In genomic region chr11:69037074-69037473, GRCh38 we compare ENCODE assay signal across 33 cellular contexts. TPM values are rescaled to one million over a fixed set of nuclear protein-coding genes. Genes with fewer than 3 reads are reported as not detected.
"Had no signal": no experiment of that assay in that cellular context is flagged by ENCODE, and none has a peak within 500 bp of the region (broad histone marks: within the 10 kb centered on the region; RNA-seq: fewer than 3 reads in every experiment).

No MANE protein-coding gene starts in this region.

- H3K27ac Mint-ChIP-seq: memory B cell; naive thymus-derived CD4-positive, alpha-beta T cell; natural killer cell treated with Interleukin-12 subunit alpha and Interleukin-12 subunit beta and Interleukin-15 and Interleukin-18, amount 100 ng/mL, for 72 hours; stimulated activated effector memory CD8-positive, alpha-beta T cell treated with anti-CD3 and anti-CD28 coated beads, Interleukin-12 subunit alpha, Interleukin-12 subunit beta, amount 100 ng/mL, for 72 hours; stimulated activated naive CD8-positive, alpha-beta T cell treated with anti-CD3 and anti-CD28 coated beads, Interleukin-15, Interleukin-2, amounts not matched to agents 100 ng/mL and 50 ng/mL, for 24 hours had no signal

- H3K4me3 ChIP-seq: hepatocyte, left ventricle myocardium inferior, mucosa of descending colon, pancreas, prostate gland, spleen, suprapubic skin, thoracic aorta, tibial artery, uterus had no signal

- H3K9me3 ChIP-seq: left ventricle myocardium inferior, mucosa of descending colon, pancreas, prostate gland, spleen, suprapubic skin, thoracic aorta, tibial artery, uterus had no signal

- H3K4me1 ChIP-seq: pancreas, prostate gland, suprapubic skin, uterus had no signal

- H3K4me2 ChIP-seq: hepatocyte had no signal

- H3K4me3 Mint-ChIP-seq: memory B cell; naive thymus-derived CD4-positive, alpha-beta T cell; natural killer cell treated with Interleukin-12 subunit alpha and Interleukin-12 subunit beta and Interleukin-15 and Interleukin-18, amount 100 ng/mL, for 72 hours; stimulated activated effector memory CD8-positive, alpha-beta T cell treated with anti-CD3 and anti-CD28 coated beads, Interleukin-12 subunit alpha, Interleukin-12 subunit beta, amount 100 ng/mL, for 72 hours; stimulated activated naive CD8-positive, alpha-beta T cell treated with anti-CD3 and anti-CD28 coated beads, Interleukin-15, Interleukin-2, amounts not matched to agents 100 ng/mL and 50 ng/mL, for 24 hours had no signal

- H3K27me3 ChIP-seq: hepatocyte, pancreas, suprapubic skin, uterus had no signal

- H2AFZ ChIP-seq: hepatocyte had no signal

- DNase-seq: islet precursor cell; left ventricle myocardium inferior; midbrain; mucosa of descending colon; naive thymus-derived CD4-positive, alpha-beta T cell; pancreas; retina; small intestine; spleen; stimulated activated CD4-positive, alpha-beta T cell treated with anti-CD3 and anti-CD28 coated beads, Interleukin-4, amount 100 ng/mL, for 24 hours; stimulated activated naive CD4-positive, alpha-beta T cell; tibial artery; trophoblast cell had no signal

- H3K9me3 Mint-ChIP-seq: memory B cell; naive thymus-derived CD4-positive, alpha-beta T cell; natural killer cell treated with Interleukin-12 subunit alpha and Interleukin-12 subunit beta and Interleukin-15 and Interleukin-18, amount 100 ng/mL, for 72 hours; stimulated activated effector memory CD8-positive, alpha-beta T cell treated with anti-CD3 and anti-CD28 coated beads, Interleukin-12 subunit alpha, Interleukin-12 subunit beta, amount 100 ng/mL, for 72 hours; stimulated activated naive CD8-positive, alpha-beta T cell treated with anti-CD3 and anti-CD28 coated beads, Interleukin-15, Interleukin-2, amounts not matched to agents 100 ng/mL and 50 ng/mL, for 24 hours had no signal

- H3K36me3 ChIP-seq: left ventricle myocardium inferior, pancreas, prostate gland, spleen, suprapubic skin, thoracic aorta, tibial artery, uterus had no signal

- ATAC-seq: mucosa of descending colon; naive thymus-derived CD4-positive, alpha-beta T cell; natural killer cell treated with Interleukin-12 subunit alpha and Interleukin-12 subunit beta and Interleukin-15 and Interleukin-18, amount 100 ng/mL, for 72 hours; pancreas; right cardiac atrium; sciatic nerve; stimulated activated effector memory CD8-positive, alpha-beta T cell treated with anti-CD3 and anti-CD28 coated beads, Interleukin-12 subunit alpha, Interleukin-12 subunit beta, amount 100 ng/mL, for 72 hours had no signal

- H3K36me3 Mint-ChIP-seq: memory B cell; naive thymus-derived CD4-positive, alpha-beta T cell; natural killer cell treated with Interleukin-12 subunit alpha and Interleukin-12 subunit beta and Interleukin-15 and Interleukin-18, amount 100 ng/mL, for 72 hours; stimulated activated effector memory CD8-positive, alpha-beta T cell treated with anti-CD3 and anti-CD28 coated beads, Interleukin-12 subunit alpha, Interleukin-12 subunit beta, amount 100 ng/mL, for 72 hours had no signal

- H3K27ac ChIP-seq: hepatocyte, pancreas, spleen, suprapubic skin, thoracic aorta had no signal

RNA-seq across cellular contexts. Expression of gene MRGPRF, which starts 24.0 kb away (rescaled TPM):
- total RNA-seq: myocyte; naive thymus-derived CD4-positive, alpha-beta T cell; natural killer cell treated with Interleukin-12 subunit alpha and Interleukin-12 subunit beta and Interleukin-15 and Interleukin-18, amount 100 ng/mL, for 72 hours had no signal
- polyA plus RNA-seq: naive thymus-derived CD4-positive, alpha-beta T cell; neural cell had no signal

RNA-seq across cellular contexts. Expression of gene MRGPRD, which starts 56.3 kb away (rescaled TPM):
- total RNA-seq: hepatocyte; kidney epithelial cell; left ventricle myocardium inferior; lower leg skin; lung microvascular endothelial cell; mesenteric fat pad; myocyte; naive thymus-derived CD4-positive, alpha-beta T cell; natural killer cell treated with Interleukin-12 subunit alpha and Interleukin-12 subunit beta and Interleukin-15 and Interleukin-18, amount 100 ng/mL, for 72 hours; osteoblast; pancreas; prostate gland; right cardiac atrium; sciatic nerve; spleen; subcutaneous adipose tissue; suprapubic skin; ureter had no signal
- polyA plus RNA-seq: hepatocyte, neural cell, pancreas, right cardiac atrium, spleen had no signal
